ENCODE assay signal across 16 cellular contexts in genomic region chr3:36058404-36059035, GRCh38.
"Had no signal": no experiment of that assay in that cellular context is flagged by ENCODE, and none has a peak within 500 bp of the region (broad histone marks: within the 10 kb centered on the region; RNA-seq: fewer than 3 reads in every experiment).

No MANE protein-coding gene starts in this region.

- H3K27me3 Mint-ChIP-seq: activated CD8-positive, alpha-beta memory T cell treated with anti-CD3 and anti-CD28 coated beads, Interleukin-2, amount 10 ng/mL, durations not matched to agents 7 days and 5 days; activated T-cell treated with anti-CD3 and anti-CD28 coated beads, Interleukin-2, amount 50 U/mL, for 24 hours; stimulated activated naive CD8-positive, alpha-beta T cell treated with anti-CD3 and anti-CD28 coated beads, Interleukin-15, Interleukin-2, amounts not matched to agents 100 ng/mL and 50 ng/mL, for 24 hours had no signal

- H3K4me3 ChIP-seq: gastroesophageal sphincter, left ventricle myocardium inferior, pancreas, upper lobe of right lung had no signal

- DNase-seq: activated CD4-positive, alpha-beta T cell treated with anti-CD3 and anti-CD28 coated beads for 1 hour; activated CD4-positive, alpha-beta T cell treated with anti-CD3 and anti-CD28 coated beads, Interleukin-2, amount 50 U/mL, for 48 hours; activated CD8-positive, alpha-beta memory T cell treated with anti-CD3 and anti-CD28 coated beads, Interleukin-2, amount 10 ng/mL, durations not matched to agents 7 days and 5 days; activated effector memory CD4-positive, alpha-beta T cell treated with Interleukin-2 at 50 U/mL for 16 hours; activated naive CD8-positive, alpha-beta T cell treated with anti-CD3 and anti-CD28 coated beads for 36 hours; activated T-cell treated with anti-CD3 and anti-CD28 coated beads, Interleukin-2, amount 50 U/mL, for 24 hours; brain microvascular endothelial cell; left ventricle myocardium inferior; mesenchymal stem cell; pancreas; stimulated activated CD4-positive, alpha-beta T cell treated with anti-CD3 and anti-CD28 coated beads, Interleukin-15, amount 100 ng/mL, for 24 hours; stimulated activated CD4-positive, alpha-beta T cell treated with anti-CD3 and anti-CD28 coated beads, Interleukin-4, amount 100 ng/mL, for 24 hours; upper lobe of right lung had no signal

- H3K4me1 ChIP-seq: gastroesophageal sphincter, left ventricle myocardium inferior, pancreas, upper lobe of right lung had no signal

- H3K9me3 Mint-ChIP-seq: activated T-cell treated with anti-CD3 and anti-CD28 coated beads, Interleukin-2, amount 50 U/mL, for 24 hours; stimulated activated naive CD8-positive, alpha-beta T cell treated with anti-CD3 and anti-CD28 coated beads, Interleukin-15, Interleukin-2, amounts not matched to agents 100 ng/mL and 50 ng/mL, for 24 hours had no signal

- H3K27ac ChIP-seq: brain microvascular endothelial cell, gastroesophageal sphincter, left ventricle myocardium inferior, pancreas, upper lobe of right lung had no signal

- ATAC-seq: activated CD8-positive, alpha-beta memory T cell treated with anti-CD3 and anti-CD28 coated beads, Interleukin-2, amount 10 ng/mL, durations not matched to agents 7 days and 5 days; gastroesophageal sphincter; pancreas; upper lobe of right lung had no signal

- H3K27ac Mint-ChIP-seq: activated CD8-positive, alpha-beta memory T cell treated with anti-CD3 and anti-CD28 coated beads, Interleukin-2, amount 10 ng/mL, durations not matched to agents 7 days and 5 days; activated naive CD8-positive, alpha-beta T cell treated with anti-CD3 and anti-CD28 coated beads for 36 hours; activated T-cell treated with anti-CD3 and anti-CD28 coated beads, Interleukin-2, amount 50 U/mL, for 24 hours; stimulated activated naive CD8-positive, alpha-beta T cell treated with anti-CD3 and anti-CD28 coated beads, Interleukin-15, Interleukin-2, amounts not matched to agents 100 ng/mL and 50 ng/mL, for 24 hours had no signal

- H3K36me3 Mint-ChIP-seq: activated CD8-positive, alpha-beta memory T cell treated with anti-CD3 and anti-CD28 coated beads, Interleukin-2, amount 10 ng/mL, durations not matched to agents 7 days and 5 days; activated naive CD8-positive, alpha-beta T cell treated with anti-CD3 and anti-CD28 coated beads for 36 hours had no signal

- FAIRE-seq: keratinocyte, pancreas had no signal

- H3K9me3 ChIP-seq: gastroesophageal sphincter, pancreas, upper lobe of right lung had no signal

- H3K4me1 Mint-ChIP-seq: activated CD8-positive, alpha-beta memory T cell treated with anti-CD3 and anti-CD28 coated beads, Interleukin-2, amount 10 ng/mL, durations not matched to agents 7 days and 5 days; activated naive CD8-positive, alpha-beta T cell treated with anti-CD3 and anti-CD28 coated beads for 36 hours had no signal

- H3K4me3 Mint-ChIP-seq: activated CD8-positive, alpha-beta memory T cell treated with anti-CD3 and anti-CD28 coated beads, Interleukin-2, amount 10 ng/mL, durations not matched to agents 7 days and 5 days; activated naive CD8-positive, alpha-beta T cell treated with anti-CD3 and anti-CD28 coated beads for 36 hours; activated T-cell treated with anti-CD3 and anti-CD28 coated beads, Interleukin-2, amount 50 U/mL, for 24 hours; stimulated activated naive CD8-positive, alpha-beta T cell treated with anti-CD3 and anti-CD28 coated beads, Interleukin-15, Interleukin-2, amounts not matched to agents 100 ng/mL and 50 ng/mL, for 24 hours had no signal
